22 cellular contexts compared by ENCODE assay signal in the genomic region with DNA sequence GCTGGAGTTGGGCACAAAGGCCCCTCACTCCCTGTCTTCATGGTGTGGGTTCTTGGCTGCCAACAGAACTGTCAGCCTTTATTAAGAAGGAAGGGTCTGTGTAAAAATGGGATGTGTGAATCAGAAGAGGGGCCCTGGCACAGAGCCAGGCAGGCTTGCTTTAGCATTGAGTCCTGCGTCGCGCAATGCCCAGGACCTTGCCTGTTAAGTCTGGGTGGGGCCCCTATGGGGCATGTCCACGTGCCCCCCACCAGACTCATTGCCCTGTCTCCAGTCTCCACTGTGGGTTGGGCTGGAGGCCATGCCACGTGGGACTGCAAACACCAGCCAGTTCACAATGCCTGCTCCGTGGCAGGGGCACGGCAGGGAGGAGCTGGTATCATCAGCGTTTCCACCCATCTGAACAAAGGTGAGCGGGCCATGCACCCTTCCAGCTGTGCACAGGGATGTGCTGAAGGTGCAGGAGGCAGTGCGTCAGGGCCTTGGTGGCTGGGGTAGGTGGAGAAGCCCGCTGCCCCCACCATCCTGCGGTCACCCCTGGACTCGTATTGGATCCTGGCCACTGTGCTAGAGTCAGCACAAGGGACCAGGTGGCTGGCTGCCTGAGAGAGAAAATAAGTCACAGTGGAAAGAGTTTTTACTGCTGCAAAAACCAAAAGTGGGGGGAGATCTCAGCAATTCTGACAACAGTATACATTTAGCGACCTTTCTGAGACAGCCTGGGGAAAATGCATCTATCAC.
A peak's percentile ranks its signal among the peaks of the same experiment; 100 is the strongest.
DNase-seq lines count a peak whose midpoint lies in the region; ATAC-seq, FAIRE-seq and TF ChIP-seq lines count a peak whose summit lies in the region.
"Had no signal": no experiment of that assay in that cellular context is flagged by ENCODE, and none has a peak within 500 bp of the region (broad histone marks: within the 10 kb centered on the region; RNA-seq: fewer than 3 reads in every experiment).

No MANE protein-coding gene starts in this region.

- 96% methylated on average over 7 of the region's 14 CpGs for WGBS in HepG2 (ENCODE audit: low lambda C conversion rate)
- 98% methylated on average over 8 of the region's 14 CpGs for WGBS in right lobe of liver (ENCODE audit: insufficient coverage, low coverage, low lambda C conversion rate, missing lambda C conversion rate)

- H3K4me1 ChIP-seq in HepG2 (ENCODE audit: insufficient read depth, low read length) (peaks cover 11% of the 10 kb centered on the region), right lobe of liver (no peaks in the 10 kb centered on the region), vagina (peaks cover 36% of the 10 kb centered on the region)

- H3K27me3 ChIP-seq in HepG2 (ENCODE audit: control insufficient read depth in 1 of 2, insufficient read depth in 2 of 2, low read length in 2 of 2) (no peaks in the 10 kb centered on the region), right lobe of liver (no peaks in the 10 kb centered on the region), vagina (no peaks in the 10 kb centered on the region)

- H3K9ac ChIP-seq in HepG2 (ENCODE audit: insufficient read depth, low read depth, low read length) = no peak overlapping the region

- H3K9me3 ChIP-seq in HepG2 (ENCODE audit: low read length) = no peaks in the 10 kb centered on the region
- no peaks in the 10 kb centered on the region for H3K9me3 ChIP-seq in right lobe of liver
- no peaks in the 10 kb centered on the region for H3K9me3 ChIP-seq in vagina
- H3K9me3 ChIP-seq: A549 had no signal

- TF ChIP-seq EP300 in HepG2 (IDR thresholded peaks at IDR 0.05; ENCODE audit: low read depth in 2 of 2, low read length in 2 of 2) (no peak), HepG2 (CRISPR knock-in tag; IDR thresholded peaks at IDR 0.05; ENCODE audit: borderline replicate concordance) (no peak)

- H3K79me2 ChIP-seq in HepG2 (ENCODE audit: insufficient read depth, low read length) = no peaks in the 10 kb centered on the region

- H3K27ac ChIP-seq in HepG2 (ENCODE audit: extremely low read length, insufficient read depth, low read length) (no peak overlapping the region), right lobe of liver (no peak overlapping the region), vagina (peak overlapping the region; percentile 67)
- H3K27ac ChIP-seq: A549, HL-60 had no signal

- H3K27ac Mint-ChIP-seq in activated naive CD8-positive, alpha-beta T cell treated with anti-CD3 and anti-CD28 coated beads for 36 hours = peak overlapping the region; percentile 17
- H3K27ac Mint-ChIP-seq in nephron (peak overlapping the region in 2 of 3 experiments; percentile 20 to 48), type B pancreatic cell (no peak overlapping the region)

- TF ChIP-seq RAD21 in HepG2 (CRISPR knock-in tag; IDR thresholded peaks at IDR 0.05) = no peak

- H3K36me3 ChIP-seq in HepG2 (replicated peaks in 1 of 2; ENCODE audit: control insufficient read depth in 1 of 2, insufficient read depth in 2 of 2, low read length in 2 of 2) (peaks cover 20 to 34% of the 10 kb centered on the region in 2 experiments; a peak in 4 of 5 replicates), right lobe of liver (no peaks in the 10 kb centered on the region), vagina (peaks cover 0 to 10% of the 10 kb centered on the region in 2 donors)

- H3K4me3 ChIP-seq in HepG2 (replicated peaks in 1 of 3; ENCODE audit: insufficient read depth in 1 of 3, low read depth in 2 of 3, low read length in 3 of 3) = no peak overlapping the region
- no peak overlapping the region for H3K4me3 ChIP-seq in right lobe of liver
- no peak overlapping the region for H3K4me3 ChIP-seq in vagina
- H3K4me3 ChIP-seq: A549 had no signal

- BruUV-seq in HepG2 (replicated peaks; lab: Mats Ljungman, UMichigan) = no TSS peak

- H3K27me3 Mint-ChIP-seq in activated naive CD8-positive, alpha-beta T cell treated with anti-CD3 and anti-CD28 coated beads for 36 hours = no peaks in the 10 kb centered on the region
- H3K27me3 Mint-ChIP-seq in nephron (ENCODE audit: low read depth) (peaks cover 12% of the 10 kb centered on the region), type B pancreatic cell (no peaks in the 10 kb centered on the region)
- H3K27me3 Mint-ChIP-seq: CD4-positive, CD25-positive, alpha-beta regulatory T cell had no signal

- H3K4me1 Mint-ChIP-seq in activated naive CD8-positive, alpha-beta T cell treated with anti-CD3 and anti-CD28 coated beads for 36 hours = peaks cover 5% of the 10 kb centered on the region
- H3K4me1 Mint-ChIP-seq in nephron = peaks cover 74% of the 10 kb centered on the region
- H3K4me1 Mint-ChIP-seq in type B pancreatic cell (ENCODE audit: unreplicated experiment) = peaks cover 37% of the 10 kb centered on the region

- intact Hi-C loops in HepG2 (cut with micrococcal nuclease; ENCODE audit: unreplicated experiment) = no loop called here
- intact Hi-C loops in right lobe of liver (cut with DNase I) = no loop called here
- intact Hi-C loops in vagina (cut with DNase I) = loop anchor here (10.0 kb wide), 1 partner anchor 244 kb away; no protein-coding TSS in a partner anchor

- TF ChIP-seq CTCF in HepG2 (CRISPR knock-in tag; IDR thresholded peaks at IDR 0.05) (no peak), right lobe of liver (IDR thresholded peaks at IDR 0.05) (no peak), nephron (IDR thresholded peaks at IDR 0.05; ENCODE audit: unreplicated experiment in 3 of 3) (no peak), vagina (IDR thresholded peaks at IDR 0.05) (no peak), type B pancreatic cell (conservative IDR thresholded peaks at IDR 0.05) (no peak)

- H3K4me3 Mint-ChIP-seq in activated naive CD8-positive, alpha-beta T cell treated with anti-CD3 and anti-CD28 coated beads for 36 hours = no peak overlapping the region
- H3K4me3 Mint-ChIP-seq in nephron (no peak overlapping the region), type B pancreatic cell (no peak overlapping the region)
- H3K4me3 Mint-ChIP-seq: CD4-positive, CD25-positive, alpha-beta regulatory T cell had no signal

- peaks cover 28% of the 10 kb centered on the region for H3K36me3 Mint-ChIP-seq in activated naive CD8-positive, alpha-beta T cell treated with anti-CD3 and anti-CD28 coated beads for 36 hours
- H3K36me3 Mint-ChIP-seq in nephron (ENCODE audit: low read depth) = peaks cover 4% of the 10 kb centered on the region
- H3K36me3 Mint-ChIP-seq in type B pancreatic cell = peaks cover 13% of the 10 kb centered on the region

- FAIRE-seq in HepG2 (lab: Jason Lieb, UNC) = no peak
- FAIRE-seq: A549, GM19239, HTR-8/SVneo, RCC 7860 had no signal

- H2AFZ ChIP-seq in HepG2 (ENCODE audit: low read length) = no peak overlapping the region

- in situ Hi-C loops in HepG2 (cut with HindIII; ENCODE audit: extremely low pct_ligation_motif_present, low pct_unique_long_range_greater_than_20kb) = no loop called here

- TF ChIP-seq POLR2A in HepG2 (IDR thresholded peaks at IDR 0.05; ENCODE audit: insufficient read depth in 1 of 2, low read depth in 2 of 2, low read length in 2 of 2) = no peak
- no peak for TF ChIP-seq POLR2A in right lobe of liver (IDR thresholded peaks at IDR 0.05)
- no peak for TF ChIP-seq POLR2A in vagina (IDR thresholded peaks at IDR 0.05)

- H3K4me2 ChIP-seq in HepG2 (ENCODE audit: low read depth, low read length) = no peak overlapping the region
- H3K4me2 ChIP-seq: A549 had no signal

- ATAC-seq in HepG2 (no peak), right lobe of liver (no peak)
- ATAC-seq: A549, SK-N-SH treated with all-trans-retinoic acid at 6 μM for 48 hours had no signal

- CTCF ChIA-PET in HepG2 (lab: Yijun Ruan, JAX; ENCODE audit: low intra/inter-chr PET ratio, low total read pairs) = no interaction called here

- peaks cover 7% of the 10 kb centered on the region; the same call in 1 of the 2 replicates for H4K20me1 ChIP-seq in HepG2 (ENCODE audit: insufficient read depth, low read length)

- POLR2A ChIA-PET in HepG2 (lab: Yijun Ruan, JAX) = no interaction called here

- H3K9me3 Mint-ChIP-seq in activated naive CD8-positive, alpha-beta T cell treated with anti-CD3 and anti-CD28 coated beads for 36 hours = no peaks in the 10 kb centered on the region
- H3K9me3 Mint-ChIP-seq in nephron = no peaks in the 10 kb centered on the region
- no peaks in the 10 kb centered on the region for H3K9me3 Mint-ChIP-seq in type B pancreatic cell
- H3K9me3 Mint-ChIP-seq: CD4-positive, CD25-positive, alpha-beta regulatory T cell had no signal

- DNase-seq in HepG2 (ENCODE audit: low spot score) (no peak), right lobe of liver (no peak), vagina (ENCODE audit: extremely low spot score in 2 of 2) (no peak), A172 (ENCODE audit: low spot score) (no peak), type B pancreatic cell (ENCODE audit: extremely low spot score, unreplicated experiment) (no peak), dedifferentiated amniotic fluid mesenchymal stem cell (ENCODE audit: extremely low spot score) (no peak)
- DNase-seq in activated naive CD8-positive, alpha-beta T cell treated with anti-CD3 and anti-CD28 coated beads for 36 hours = no peak
- DNase-seq: CD4-positive, CD25-positive, alpha-beta regulatory T cell; HCEC 1CT; KG1; NCI-H1048; NCI-H1436 treated with DMSO at 0.1 percent for 48 hours; NCI-H2029 treated with DMSO at 0.1 percent for 48 hours; NCI-H2227 treated with DMSO at 0.1 percent for 48 hours; SHP77 had no signal

TF ChIP-seq in HepG2, 621 proteins besides CTCF, POLR2A, EP300 and RAD21:
- TF ChIP-seq RBM22 (optimal IDR thresholded peaks at IDR 0.05; ENCODE audit: low read length) (peak; percentile 72), JARID2 (CRISPR knock-in tag; IDR thresholded peaks at IDR 0.05; ENCODE audit: insufficient replicate concordance) (no peak), AGO2 (optimal IDR thresholded peaks at IDR 0.05; ENCODE audit: low read depth, low read length) (peak; percentile 76), ZKSCAN5 (CRISPR knock-in tag; IDR thresholded peaks at IDR 0.05) (no peak)
